1 cellular context compared by ENCODE assay signal in genomic region chr22:37033605-37034430, GRCh38.
TF ChIP-seq lines count a peak whose summit lies in the region.

No MANE protein-coding gene starts in this region.

TF ChIP-seq in HepG2, 621 proteins besides CTCF, POLR2A, EP300 and RAD21 (continued from another document and continues in another):
- TF ChIP-seq ZNF574 (CRISPR knock-in tag; IDR thresholded peaks at IDR 0.05) (peak; percentile 86), THAP9 (CRISPR knock-in tag; IDR thresholded peaks at IDR 0.05; ENCODE audit: borderline replicate concordance) (peak; percentile 57), MED13 (CRISPR knock-in tag; IDR thresholded peaks at IDR 0.05) (peak; percentile 77; the same call in 1 of the 2 replicates), ISL2 (CRISPR knock-in tag; IDR thresholded peaks at IDR 0.05) (peak; percentile 45; the same call in 1 of the 2 replicates), PTBP1 (IDR thresholded peaks at IDR 0.05; ENCODE audit: low read depth, low read length, poor library complexity, severe bottlenecking) (no peak), CENPX (CRISPR knock-in tag; IDR thresholded peaks at IDR 0.05) (no peak), ZSCAN29 (CRISPR knock-in tag; conservative IDR thresholded peaks at IDR 0.05) (no peak; the same call in 1 of the 2 replicates), RXRA (CRISPR knock-in tag; IDR thresholded peaks at IDR 0.05) (peak; percentile 74; the same call in 1 of the 2 replicates), SAP130 (CRISPR knock-in tag; IDR thresholded peaks at IDR 0.05; ENCODE audit: low read depth) (peak; percentile 43), ZNF260 (CRISPR knock-in tag; IDR thresholded peaks at IDR 0.05; ENCODE audit: borderline replicate concordance, low read depth) (no peak), ZNF468 (CRISPR knock-in tag; IDR thresholded peaks at IDR 0.05) (no peak), WIZ (CRISPR knock-in tag; IDR thresholded peaks at IDR 0.05) (peak; percentile 70; the same call in 1 of the 2 replicates), ZNF891 (CRISPR knock-in tag; IDR thresholded peaks at IDR 0.05) (peak; percentile 18; the same call in 1 of the 2 replicates), ZNF550 (CRISPR knock-in tag; IDR thresholded peaks at IDR 0.05; ENCODE audit: borderline replicate concordance) (0 out of 2 replicates have a peak, but pooled peaks have one; percentile 93), CEBPB (IDR thresholded peaks at IDR 0.05; ENCODE audit: borderline replicate concordance, low read depth, low read length) (peak; percentile 7; the same call in 1 of the 2 replicates), IRX3 (CRISPR knock-in tag; IDR thresholded peaks at IDR 0.05; ENCODE audit: borderline replicate concordance, low read depth) (no peak), TBX2 (CRISPR knock-in tag; IDR thresholded peaks at IDR 0.05; ENCODE audit: borderline replicate concordance) (peak; percentile 44; the same call in 1 of the 2 replicates), MXI1 (IDR thresholded peaks at IDR 0.05; ENCODE audit: borderline replicate concordance, low read depth, low read length) (no peak; the same call in 2 of the 3 replicates), GFI1 (CRISPR knock-in tag; IDR thresholded peaks at IDR 0.05; ENCODE audit: borderline replicate concordance) (peak; percentile 37; the same call in 1 of the 2 replicates), ZC3H4 (CRISPR knock-in tag; IDR thresholded peaks at IDR 0.05; ENCODE audit: borderline replicate concordance) (peak; percentile 70; the same call in 1 of the 2 replicates), ZNF564 (CRISPR knock-in tag; IDR thresholded peaks at IDR 0.05) (peak; percentile 50; the same call in 1 of the 2 replicates), ZBTB7A (CRISPR knock-in tag; IDR thresholded peaks at IDR 0.05) (peak; percentile 68; the same call in 1 of the 2 replicates), HNF4A (CRISPR knock-in tag; IDR thresholded peaks at IDR 0.05) (peak; percentile 98), ATF7-NPFF (CRISPR knock-in tag; IDR thresholded peaks at IDR 0.05; ENCODE audit: low read depth) (no peak), ZNF605 (CRISPR knock-in tag; IDR thresholded peaks at IDR 0.05) (0 out of 2 replicates have a peak, but pooled peaks have one; percentile 40), NFIB (CRISPR knock-in tag; IDR thresholded peaks at IDR 0.05; ENCODE audit: borderline replicate concordance) (no peak), KAT8 (CRISPR knock-in tag; IDR thresholded peaks at IDR 0.05) (0 out of 2 replicates have a peak, but pooled peaks have one; percentile 57), ZNF503 (CRISPR knock-in tag; IDR thresholded peaks at IDR 0.05) (peak; percentile 43; the same call in 1 of the 2 replicates), HOXA5 (CRISPR knock-in tag; IDR thresholded peaks at IDR 0.05) (peak; percentile 70), FIP1L1 (IDR thresholded peaks at IDR 0.05; ENCODE audit: borderline replicate concordance, insufficient read depth, low read depth, low read length) (no peak), LCORL (IDR thresholded peaks at IDR 0.05) (no peak), LCORL (CRISPR knock-in tag; IDR thresholded peaks at IDR 0.05) (peak; percentile 60), ELF1 (CRISPR knock-in tag; IDR thresholded peaks at IDR 0.05) (peak; percentile 29; the same call in 1 of the 2 replicates), MAX (IDR thresholded peaks at IDR 0.05) (peak; percentile 71), ERF (CRISPR knock-in tag; IDR thresholded peaks at IDR 0.05) (peak; percentile 47; the same call in 1 of the 2 replicates), AHDC1 (CRISPR knock-in tag; IDR thresholded peaks at IDR 0.05; ENCODE audit: borderline replicate concordance) (peak; percentile 54; the same call in 1 of the 2 replicates), ZNF264 (CRISPR knock-in tag; IDR thresholded peaks at IDR 0.05) (peak; percentile 67; the same call in 1 of the 2 replicates), FOXC1 (CRISPR knock-in tag; IDR thresholded peaks at IDR 0.05; ENCODE audit: borderline replicate concordance) (0 out of 2 replicates have a peak, but pooled peaks have one; percentile 12), MIER2 (CRISPR knock-in tag; IDR thresholded peaks at IDR 0.05) (0 out of 2 replicates have a peak, but pooled peaks have one; percentile 32), CBX5 (CRISPR knock-in tag; IDR thresholded peaks at IDR 0.05; ENCODE audit: borderline replicate concordance) (peak; percentile 30; the same call in 1 of the 2 replicates), YY1 (IDR thresholded peaks at IDR 0.05; ENCODE audit: insufficient read depth, insufficient replicate concordance, low read depth, low read length) (peak; percentile 51), SOX6 (IDR thresholded peaks at IDR 0.05) (no peak), SOX6 (CRISPR knock-in tag; IDR thresholded peaks at IDR 0.05) (0 out of 2 replicates have a peak, but pooled peaks have one; percentile 59), ZNF251 (CRISPR knock-in tag; IDR thresholded peaks at IDR 0.05) (no peak), BRD4 (CRISPR knock-in tag; IDR thresholded peaks at IDR 0.05) (peak; percentile 95), SMAD1 (CRISPR knock-in tag; IDR thresholded peaks at IDR 0.05; ENCODE audit: borderline replicate concordance, low read depth) (no peak), THAP11 (CRISPR knock-in tag; IDR thresholded peaks at IDR 0.05) (0 out of 2 replicates have a peak, but pooled peaks have one; percentile 17), ZNF160 (CRISPR knock-in tag; IDR thresholded peaks at IDR 0.05) (0 out of 2 replicates have a peak, but pooled peaks have one; percentile 68), SP1 (IDR thresholded peaks at IDR 0.05) (no peak), SP1 (CRISPR knock-in tag; IDR thresholded peaks at IDR 0.05) (no peak), KDM4B (CRISPR knock-in tag; IDR thresholded peaks at IDR 0.05) (no peak), CCDC6 (CRISPR knock-in tag; IDR thresholded peaks at IDR 0.05) (no peak), ZNF850 (CRISPR knock-in tag; conservative IDR thresholded peaks at IDR 0.05) (no peak; the same call in 1 of the 2 replicates), ZNF772 (CRISPR knock-in tag; IDR thresholded peaks at IDR 0.05) (peak; percentile 69; the same call in 1 of the 2 replicates), NR2F6 (IDR thresholded peaks at IDR 0.05) (peak; percentile 82), NR2F6 (CRISPR knock-in tag; IDR thresholded peaks at IDR 0.05) (peak; percentile 87), SIX1 (CRISPR knock-in tag; IDR thresholded peaks at IDR 0.05; ENCODE audit: borderline replicate concordance) (peak; percentile 35; the same call in 1 of the 2 replicates), PHF21A (CRISPR knock-in tag; IDR thresholded peaks at IDR 0.05) (peak; percentile 88), ZNF18 (CRISPR knock-in tag; IDR thresholded peaks at IDR 0.05; ENCODE audit: insufficient replicate concordance) (no peak), HES4 (CRISPR knock-in tag; IDR thresholded peaks at IDR 0.05; ENCODE audit: borderline replicate concordance) (no peak), AKAP8 (CRISPR knock-in tag; IDR thresholded peaks at IDR 0.05) (0 out of 2 replicates have a peak, but pooled peaks have one; percentile 45), ZNF432 (CRISPR knock-in tag; IDR thresholded peaks at IDR 0.05; ENCODE audit: borderline replicate concordance) (no peak)
